ENCODE assay signal across 2 cellular contexts in the genomic region with DNA sequence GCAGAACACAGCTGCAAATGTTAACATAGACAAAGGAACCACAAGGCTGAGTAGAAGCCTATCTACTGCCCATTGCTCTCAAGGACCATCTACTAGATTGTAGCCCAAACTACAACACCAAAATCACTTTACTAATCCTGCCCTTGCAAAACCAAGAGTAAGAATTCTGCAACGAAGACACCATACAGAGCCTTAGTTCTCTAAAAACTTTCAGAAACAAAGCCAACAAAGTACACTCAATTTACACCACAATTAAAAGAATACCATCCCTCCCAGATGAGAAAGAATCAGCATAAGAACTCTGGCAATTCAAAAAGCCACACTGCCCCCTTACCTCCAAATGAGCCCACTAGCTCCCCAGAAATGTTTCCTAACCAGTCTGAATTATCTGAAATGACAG.
TF ChIP-seq lines count a peak whose summit lies in the region.

No MANE protein-coding gene starts in this region.

TF ChIP-seq in WTC11, 78 proteins besides CTCF, POLR2A, EP300 and RAD21:
- no peak for TF ChIP-seq AR (CRISPR knock-in tag; IDR thresholded peaks at IDR 0.05)
- no peak for TF ChIP-seq TEAD1 (CRISPR knock-in tag; IDR thresholded peaks at IDR 0.05)
- TF ChIP-seq IRF2 (CRISPR knock-in tag; IDR thresholded peaks at IDR 0.05; ENCODE audit: borderline replicate concordance, low read depth): no peak
- no peak for TF ChIP-seq RORB (CRISPR knock-in tag; IDR thresholded peaks at IDR 0.05)
- TF ChIP-seq, protein P1, sequence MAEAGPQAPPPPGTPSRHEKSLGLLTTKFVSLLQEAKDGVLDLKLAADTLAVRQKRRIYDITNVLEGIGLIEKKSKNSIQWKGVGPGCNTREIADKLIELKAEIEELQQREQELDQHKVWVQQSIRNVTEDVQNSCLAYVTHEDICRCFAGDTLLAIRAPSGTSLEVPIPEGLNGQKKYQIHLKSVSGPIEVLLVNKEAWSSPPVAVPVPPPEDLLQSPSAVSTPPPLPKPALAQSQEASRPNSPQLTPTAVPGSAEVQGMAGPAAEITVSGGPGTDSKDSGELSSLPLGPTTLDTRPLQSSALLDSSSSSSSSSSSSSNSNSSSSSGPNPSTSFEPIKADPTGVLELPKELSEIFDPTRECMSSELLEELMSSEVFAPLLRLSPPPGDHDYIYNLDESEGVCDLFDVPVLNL (CRISPR knock-in tag; IDR thresholded peaks at IDR 0.05; ENCODE audit: borderline replicate concordance, low read depth): no peak
- TF ChIP-seq PRRX2 (CRISPR knock-in tag; IDR thresholded peaks at IDR 0.05): no peak
- TF ChIP-seq, protein P2, sequence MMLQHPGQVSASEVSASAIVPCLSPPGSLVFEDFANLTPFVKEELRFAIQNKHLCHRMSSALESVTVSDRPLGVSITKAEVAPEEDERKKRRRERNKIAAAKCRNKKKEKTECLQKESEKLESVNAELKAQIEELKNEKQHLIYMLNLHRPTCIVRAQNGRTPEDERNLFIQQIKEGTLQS (CRISPR knock-in tag; conservative IDR thresholded peaks at IDR 0.05): no peak
- TF ChIP-seq FOXK1 (CRISPR knock-in tag; IDR thresholded peaks at IDR 0.05): no peak
- TF ChIP-seq PREB (CRISPR knock-in tag; IDR thresholded peaks at IDR 0.05; ENCODE audit: borderline replicate concordance): no peak

TF ChIP-seq in HEK293T, 16 proteins besides CTCF, POLR2A, EP300 and RAD21:
- TF ChIP-seq FOXM1 (IDR thresholded peaks at IDR 0.05; ENCODE audit: borderline replicate concordance) (no peak), SP1 (IDR thresholded peaks at IDR 0.05) (no peak)
